In genomic region chr1:116193768-116194167, GRCh38 we compare ENCODE assay signal across 8 cellular contexts.
"Had no signal": no experiment of that assay in that cellular context is flagged by ENCODE, and none has a peak within 500 bp of the region (broad histone marks: within the 10 kb centered on the region; RNA-seq: fewer than 3 reads in every experiment).

No MANE protein-coding gene starts in this region.

- H3K9ac ChIP-seq: GM23248 had no signal

- ATAC-seq: K562 had no signal

- H3K27ac ChIP-seq: GM23248, HL-60 had no signal

- H3K27ac Mint-ChIP-seq: H9 had no signal

- DNase-seq: GM23248, H9, HCEC 1CT, IMR-90 had no signal

- H3K4me3 Mint-ChIP-seq: H9 had no signal

- FAIRE-seq: H1, H54, K562 had no signal

- H3K4me3 ChIP-seq: GM23248, K562 had no signal

- H2AFZ ChIP-seq: GM23248 had no signal
